ENCODE assay signal across 9 cellular contexts in the genomic region with DNA sequence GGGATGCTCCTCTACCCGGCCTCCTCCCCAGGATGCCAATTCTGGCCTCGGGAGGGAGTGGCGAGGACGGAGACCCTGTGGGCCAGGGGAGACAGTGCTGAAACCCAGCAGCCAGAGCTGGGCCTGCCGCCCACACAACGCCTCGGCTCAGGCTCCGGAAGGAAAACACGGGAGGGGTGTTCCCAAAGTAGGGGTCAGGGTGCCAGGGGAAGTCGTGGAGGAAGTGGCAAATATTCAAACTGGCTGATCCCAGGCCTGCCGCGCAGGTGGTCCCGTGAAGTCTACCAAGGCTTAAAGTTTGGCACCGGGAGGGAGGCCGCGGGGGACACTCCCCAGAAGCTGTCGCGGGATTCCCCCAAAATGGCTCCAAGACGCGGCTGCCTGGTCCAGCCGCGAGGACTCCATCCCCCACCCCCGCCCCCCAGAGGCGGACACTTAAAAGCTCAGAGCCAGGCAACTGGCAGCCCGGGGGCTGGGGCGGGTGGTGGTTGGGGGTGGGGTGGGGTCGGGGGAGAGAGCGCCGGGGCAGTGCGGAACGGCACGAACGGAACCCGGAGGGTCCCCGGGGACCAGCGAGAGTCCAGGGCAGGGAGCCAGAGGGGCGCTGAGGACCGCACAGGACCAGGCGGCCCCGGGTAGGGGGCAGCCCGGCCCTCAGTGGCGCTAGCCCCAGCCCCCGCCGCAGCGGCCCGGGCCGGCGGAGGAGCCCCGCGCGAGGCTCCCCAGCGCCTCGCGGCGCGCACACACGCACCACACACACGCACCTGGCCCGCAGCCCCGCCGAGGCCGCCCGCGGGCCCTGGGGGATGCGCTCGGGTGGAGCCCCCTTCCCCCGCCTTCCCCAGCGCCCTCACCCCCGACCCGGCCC. TPM values are rescaled to one million over a fixed set of nuclear protein-coding genes. Genes with fewer than 3 reads are reported as not detected.
A peak's percentile ranks its signal among the peaks of the same experiment; 100 is the strongest.
DNase-seq lines count a peak whose midpoint lies in the region; ATAC-seq and TF ChIP-seq lines count a peak whose summit lies in the region.
"Had no signal": no experiment of that assay in that cellular context is flagged by ENCODE, and none has a peak within 500 bp of the region (broad histone marks: within the 10 kb centered on the region; RNA-seq: fewer than 3 reads in every experiment).

No MANE protein-coding gene starts in this region.

- CTCF ChIA-PET in activated CD8-positive, alpha-beta memory T cell treated with anti-CD3 and anti-CD28 coated beads, Interleukin-2, amount 10 ng/mL, durations not matched to agents 7 days and 5 days (lab: Charles Lee): interaction anchor here (0.9 kb wide), 1 partner anchor 87 kb away, joined by 3 read pairs; no protein-coding TSS in a partner anchor

- H3K36me3 Mint-ChIP-seq in activated CD8-positive, alpha-beta memory T cell treated with anti-CD3 and anti-CD28 coated beads, Interleukin-2, amount 10 ng/mL, durations not matched to agents 7 days and 5 days: no peaks in the 10 kb centered on the region
- H3K36me3 Mint-ChIP-seq in activated naive CD8-positive, alpha-beta T cell treated with anti-CD3 and anti-CD28 coated beads, Interleukin-2, amount 50 U/mL, for 24 hours (ENCODE audit: low read depth): no peaks in the 10 kb centered on the region

- H3K9me3 ChIP-seq in suprapubic skin: no peaks in the 10 kb centered on the region
- no peaks in the 10 kb centered on the region for H3K9me3 ChIP-seq in HAP-1

- no peak for TF ChIP-seq POLR2A in suprapubic skin (IDR thresholded peaks at IDR 0.05)

- no peaks in the 10 kb centered on the region for H3K9me3 Mint-ChIP-seq in activated CD8-positive, alpha-beta memory T cell treated with anti-CD3 and anti-CD28 coated beads, Interleukin-2, amount 10 ng/mL, durations not matched to agents 7 days and 5 days (ENCODE audit: low read depth)
- no peaks in the 10 kb centered on the region for H3K9me3 Mint-ChIP-seq in activated naive CD8-positive, alpha-beta T cell treated with anti-CD3 and anti-CD28 coated beads, Interleukin-2, amount 50 U/mL, for 24 hours

- peak overlapping the region; percentile 53 for H3K4me3 Mint-ChIP-seq in activated CD8-positive, alpha-beta memory T cell treated with anti-CD3 and anti-CD28 coated beads, Interleukin-2, amount 10 ng/mL, durations not matched to agents 7 days and 5 days
- peak overlapping the region; percentile 36 for H3K4me3 Mint-ChIP-seq in activated naive CD8-positive, alpha-beta T cell treated with anti-CD3 and anti-CD28 coated beads, Interleukin-2, amount 50 U/mL, for 24 hours

- no peak for TF ChIP-seq EP300 in suprapubic skin (IDR thresholded peaks at IDR 0.05)

- peaks cover 67% of the 10 kb centered on the region for H3K27me3 ChIP-seq in suprapubic skin
- peaks cover 58% of the 10 kb centered on the region for H3K27me3 ChIP-seq in HAP-1 (ENCODE audit: low read depth)

- H3K27ac Mint-ChIP-seq in activated CD8-positive, alpha-beta memory T cell treated with anti-CD3 and anti-CD28 coated beads, Interleukin-2, amount 10 ng/mL, durations not matched to agents 7 days and 5 days: no peak overlapping the region
- no peak overlapping the region for H3K27ac Mint-ChIP-seq in activated naive CD8-positive, alpha-beta T cell treated with anti-CD3 and anti-CD28 coated beads, Interleukin-2, amount 50 U/mL, for 24 hours

- in situ Hi-C loops in HAP-1 (cut with MboI; ENCODE audit: low sequenced_read_pairs): no loop called here

- 0% methylated on average over 3 of the region's 70 CpGs for WGBS in suprapubic skin

- DNase-seq in activated CD8-positive, alpha-beta memory T cell treated with anti-CD3 and anti-CD28 coated beads, Interleukin-2, amount 10 ng/mL, durations not matched to agents 7 days and 5 days: no peak
- DNase-seq in activated CD8-positive, alpha-beta memory T cell treated with anti-CD3 and anti-CD28 coated beads, Interleukin-2, amount 50 U/mL, for 4 hours: no peak
- DNase-seq in activated naive CD8-positive, alpha-beta T cell treated with anti-CD3 and anti-CD28 coated beads, Interleukin-2, amount 50 U/mL, for 24 hours: no peak
- DNase-seq in left lobe of liver (ENCODE audit: low spot score): no peak
- DNase-seq in suprapubic skin (ENCODE audit: low spot score in 2 of 2): no peak
- no peak for DNase-seq in hepatic stellate cell (ENCODE audit: low spot score)
- DNase-seq in HAP-1 (ENCODE audit: low spot score in 2 of 2): no peak
- DNase-seq in cerebellar nuclear complex (lab: John Stamatoyannopoulos, UW): no peak

- peak; percentile 24 for ATAC-seq in activated CD8-positive, alpha-beta memory T cell treated with anti-CD3 and anti-CD28 coated beads, Interleukin-2, amount 10 ng/mL, durations not matched to agents 7 days and 5 days
- no peak for ATAC-seq in activated naive CD8-positive, alpha-beta T cell treated with anti-CD3 and anti-CD28 coated beads, Interleukin-2, amount 50 U/mL, for 24 hours
- peak; percentile 7 for ATAC-seq in left lobe of liver

- H3K27ac ChIP-seq in suprapubic skin: no peak overlapping the region

- H3K4me3 ChIP-seq in suprapubic skin: peak overlapping the region; percentile 53
- no peak overlapping the region for H3K4me3 ChIP-seq in HAP-1

- H3K27me3 Mint-ChIP-seq in activated CD8-positive, alpha-beta memory T cell treated with anti-CD3 and anti-CD28 coated beads, Interleukin-2, amount 10 ng/mL, durations not matched to agents 7 days and 5 days: peaks cover 43% of the 10 kb centered on the region
- H3K27me3 Mint-ChIP-seq in activated naive CD8-positive, alpha-beta T cell treated with anti-CD3 and anti-CD28 coated beads, Interleukin-2, amount 50 U/mL, for 24 hours: peaks cover 35% of the 10 kb centered on the region

- no peak for TF ChIP-seq CTCF in suprapubic skin (IDR thresholded peaks at IDR 0.05)

- no peaks in the 10 kb centered on the region for H3K36me3 ChIP-seq in suprapubic skin
- H3K36me3 ChIP-seq in HAP-1 (replicated peaks): no peaks in the 10 kb centered on the region

- H3K4me1 ChIP-seq in suprapubic skin (peaks cover 24% of the 10 kb centered on the region), HAP-1 (no peaks in the 10 kb centered on the region)

- peaks cover 5% of the 10 kb centered on the region for H3K4me1 Mint-ChIP-seq in activated CD8-positive, alpha-beta memory T cell treated with anti-CD3 and anti-CD28 coated beads, Interleukin-2, amount 10 ng/mL, durations not matched to agents 7 days and 5 days
- peaks cover 4% of the 10 kb centered on the region for H3K4me1 Mint-ChIP-seq in activated naive CD8-positive, alpha-beta T cell treated with anti-CD3 and anti-CD28 coated beads, Interleukin-2, amount 50 U/mL, for 24 hours

RNA-seq across cellular contexts. Expression of a gene that starts 20.0 kb away (rescaled TPM):
- total RNA-seq in activated CD8-positive, alpha-beta memory T cell treated with anti-CD3 and anti-CD28 coated beads, Interleukin-2, amount 10 ng/mL, durations not matched to agents 7 days and 5 days: 1 to 10 TPM; 1.4 to 1.8 TPM
- 0.70 TPM for total RNA-seq in left lobe of liver
- total RNA-seq in suprapubic skin: 1 to 10 TPM in 2 of 4 donors, under 1 TPM in 2; 0.68 to 2.8 (median 1.1) TPM
- total RNA-seq: glomerular endothelial cell had no signal
